ENCODE assay signal across 12 cellular contexts in genomic region chr3:36124118-36124796, GRCh38.
DNase-seq lines count a peak whose midpoint lies in the region; ATAC-seq and TF ChIP-seq lines count a peak whose summit lies in the region.
"Had no signal": no experiment of that assay in that cellular context is flagged by ENCODE, and none has a peak within 500 bp of the region (broad histone marks: within the 10 kb centered on the region; RNA-seq: fewer than 3 reads in every experiment).

No MANE protein-coding gene starts in this region.

- H3K36me3 ChIP-seq in GM06990 (ENCODE audit: control insufficient read depth, insufficient read depth, low read length) = no peaks in the 10 kb centered on the region

- no peak overlapping the region for H3K4me3 Mint-ChIP-seq in endothelial cell (ENCODE audit: unreplicated experiment)
- no peak overlapping the region for H3K4me3 Mint-ChIP-seq in osteocyte (ENCODE audit: unreplicated experiment)
- H3K4me3 Mint-ChIP-seq: activated naive CD8-positive, alpha-beta T cell treated with anti-CD3 and anti-CD28 coated beads, Interleukin-2, amount 10 ng/mL, durations not matched to agents 7 days and 5 days; naive B cell had no signal

- no peak overlapping the region for H3K4me3 ChIP-seq in GM06990 (replicated peaks; ENCODE audit: low read depth, low read length)

- H3K27me3 Mint-ChIP-seq in endothelial cell (ENCODE audit: unreplicated experiment) (no peaks in the 10 kb centered on the region), osteocyte (ENCODE audit: unreplicated experiment) (peaks cover 6% of the 10 kb centered on the region)
- H3K27me3 Mint-ChIP-seq: activated naive CD8-positive, alpha-beta T cell treated with anti-CD3 and anti-CD28 coated beads, Interleukin-2, amount 10 ng/mL, durations not matched to agents 7 days and 5 days; naive B cell had no signal

- H3K27me3 ChIP-seq in GM06990 (replicated peaks; ENCODE audit: control insufficient read depth, insufficient read depth, low read length) = no peaks in the 10 kb centered on the region

- H3K27ac Mint-ChIP-seq in endothelial cell (ENCODE audit: unreplicated experiment) (no peak overlapping the region), osteocyte (ENCODE audit: unreplicated experiment) (no peak overlapping the region)
- no peak overlapping the region for H3K27ac Mint-ChIP-seq in activated naive CD4-positive, alpha-beta T cell treated with anti-CD3 and anti-CD28 coated beads, Interleukin-2, amount 50 U/mL, for 72 hours
- H3K27ac Mint-ChIP-seq: activated naive CD8-positive, alpha-beta T cell treated with anti-CD3 and anti-CD28 coated beads, Interleukin-2, amount 10 ng/mL, durations not matched to agents 7 days and 5 days had no signal

- H3K4me1 Mint-ChIP-seq in endothelial cell (ENCODE audit: unreplicated experiment) (no peaks in the 10 kb centered on the region), osteocyte (ENCODE audit: unreplicated experiment) (no peaks in the 10 kb centered on the region)
- H3K4me1 Mint-ChIP-seq: activated naive CD8-positive, alpha-beta T cell treated with anti-CD3 and anti-CD28 coated beads, Interleukin-2, amount 10 ng/mL, durations not matched to agents 7 days and 5 days; naive B cell had no signal

- no peak for ATAC-seq in activated naive CD4-positive, alpha-beta T cell treated with anti-CD3 and anti-CD28 coated beads, Interleukin-2, amount 50 U/mL, for 72 hours
- no peak for ATAC-seq in HG02852 (IDR thresholded peaks at IDR 0.05; ENCODE audit: unreplicated experiment)
- no peak for ATAC-seq in HG03354 (IDR thresholded peaks at IDR 0.05; ENCODE audit: poor library complexity, severe bottlenecking, unreplicated experiment)
- ATAC-seq: stimulated activated naive CD8-positive, alpha-beta T cell treated with anti-CD3 and anti-CD28 coated beads, Interleukin-15, Interleukin-2, amounts not matched to agents 100 U/mL and 50 U/mL, for 24 hours had no signal

- DNase-seq in GM06990 (ENCODE audit: extremely low read depth, insufficient read length) (no peak), NCI-H524 treated with DMSO at 0.1 percent for 48 hours (lab: John Stamatoyannopoulos, UW) (peak; percentile 16), endothelial cell (ENCODE audit: low spot score) (peak; percentile 63), osteocyte (ENCODE audit: extremely low spot score, unreplicated experiment) (no peak), cerebellar nuclear complex (lab: John Stamatoyannopoulos, UW) (no peak)
- DNase-seq in activated naive CD4-positive, alpha-beta T cell treated with anti-CD3 and anti-CD28 coated beads, Interleukin-2, amount 50 U/mL, for 72 hours (ENCODE audit: low spot score in 2 of 2) = no peak
- DNase-seq: activated naive CD8-positive, alpha-beta T cell treated with anti-CD3 and anti-CD28 coated beads, Interleukin-2, amount 10 ng/mL, durations not matched to agents 7 days and 5 days; naive B cell; NCI-H526 treated with DMSO at 0.1 percent for 48 hours; stimulated activated naive CD8-positive, alpha-beta T cell treated with anti-CD3 and anti-CD28 coated beads, Interleukin-15, Interleukin-2, amounts not matched to agents 100 U/mL and 50 U/mL, for 24 hours had no signal

- TF ChIP-seq CTCF in GM06990 (IDR thresholded peaks at IDR 0.05; ENCODE audit: insufficient read depth, low read length, poor library complexity, severe bottlenecking) (peak; percentile 11), endothelial cell (IDR thresholded peaks at IDR 0.05; ENCODE audit: unreplicated experiment) (peak; percentile 34), osteocyte (IDR thresholded peaks at IDR 0.05) (peak; percentile 21)

- no peaks in the 10 kb centered on the region for H3K36me3 Mint-ChIP-seq in endothelial cell (ENCODE audit: low read depth, unreplicated experiment)
- H3K36me3 Mint-ChIP-seq in osteocyte (ENCODE audit: unreplicated experiment) = no peaks in the 10 kb centered on the region
- peaks cover 0 to 5% of the 10 kb centered on the region in 2 donors for H3K36me3 Mint-ChIP-seq in activated naive CD4-positive, alpha-beta T cell treated with anti-CD3 and anti-CD28 coated beads, Interleukin-2, amount 50 U/mL, for 72 hours
- H3K36me3 Mint-ChIP-seq: activated naive CD8-positive, alpha-beta T cell treated with anti-CD3 and anti-CD28 coated beads, Interleukin-2, amount 10 ng/mL, durations not matched to agents 7 days and 5 days; naive B cell had no signal

- H3K9me3 Mint-ChIP-seq in endothelial cell (ENCODE audit: unreplicated experiment) (no peaks in the 10 kb centered on the region), osteocyte (ENCODE audit: unreplicated experiment) (no peaks in the 10 kb centered on the region)
- peaks cover 17 to 19% of the 10 kb centered on the region in 2 donors for H3K9me3 Mint-ChIP-seq in activated naive CD4-positive, alpha-beta T cell treated with anti-CD3 and anti-CD28 coated beads, Interleukin-2, amount 50 U/mL, for 72 hours

Comparison
In these comparisons a context has a peak if more than half of its experiments do, and no peak if none do; other contexts are left out.
1. DNase-seq: peak in NCI-H524 treated with DMSO at 0.1 percent for 48 hours (single experiment) and endothelial cell (single experiment); none in GM06990 (single experiment), osteocyte (single experiment), activated naive CD4-positive, alpha-beta T cell treated with anti-CD3 and anti-CD28 coated beads, Interleukin-2, amount 50 U/mL, for 72 hours (0 of 2) and cerebellar nuclear complex (0 of 2).
2. Peak in every context shown above with its lines, with median percentiles within 50 percentile points of each other: CTCF ChIP-seq.